ENCODE assay signal across 8 cellular contexts in the genomic region with DNA sequence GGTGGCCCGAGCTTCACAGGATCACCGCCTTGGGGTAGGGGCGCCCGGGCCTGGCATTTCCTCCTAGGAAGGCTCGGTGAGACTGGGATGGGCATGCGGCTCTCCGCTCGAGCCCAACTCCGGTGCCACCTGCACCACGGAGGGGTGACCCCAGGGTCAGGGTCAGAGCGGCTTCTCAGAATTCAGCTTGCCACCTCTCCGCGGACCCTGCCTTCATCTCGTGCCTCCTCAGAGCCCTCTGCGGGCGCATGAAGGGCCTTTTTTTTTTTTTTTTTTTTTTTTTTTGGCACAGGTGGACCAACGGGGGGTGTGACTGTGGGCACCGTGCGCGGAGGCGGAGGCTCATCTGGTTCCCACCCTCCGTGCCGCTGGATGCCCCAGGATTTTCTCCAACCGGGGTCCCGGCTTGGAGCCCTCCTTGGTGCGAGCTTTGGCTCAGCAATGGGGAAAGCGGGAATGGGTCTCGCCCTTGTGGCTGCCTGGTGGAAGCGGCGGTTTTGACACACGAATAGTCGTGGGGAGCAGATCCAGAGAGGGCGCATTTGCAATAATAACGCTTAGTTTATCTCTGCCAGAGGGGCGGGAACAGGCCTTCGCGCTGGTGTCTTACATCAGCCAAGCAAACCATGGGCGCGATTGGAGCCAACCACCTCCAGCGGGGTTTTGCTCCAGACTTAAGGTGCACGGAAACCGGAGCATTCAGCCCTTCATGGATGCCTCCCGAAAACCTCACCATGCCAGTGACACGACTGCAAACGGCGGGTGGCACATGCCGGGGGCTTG. TPM values are rescaled to one million over a fixed set of nuclear protein-coding genes. Genes with fewer than 3 reads are reported as not detected.
DNase-seq lines count a peak whose midpoint lies in the region; FAIRE-seq and TF ChIP-seq lines count a peak whose summit lies in the region.

No MANE protein-coding gene starts in this region.

- POLR2A ChIA-PET in AG04449 (lab: Yijun Ruan, JAX) = interaction anchor here (1.0 to 1.5 kb wide), 2 partner anchors 8 to 11 kb away, joined by 3 read pairs; no protein-coding TSS in a partner anchor

- TF ChIP-seq POLR2A in lower leg skin (IDR thresholded peaks at IDR 0.05) (no peak), H54 (IDR thresholded peaks at IDR 0.05; ENCODE audit: low read depth, low read length) (no peak)

- intact Hi-C loops in lower leg skin (cut with DNase I; ENCODE audit: low total_unique reads) = no loop called here

- no peak for DNase-seq in AG04449 (ENCODE audit: low read depth, low spot score)
- DNase-seq in H4 (ENCODE audit: low spot score) = peak; percentile 95
- peak; percentile 68 for DNase-seq in NOMO-1 treated with dmso at 0.1 percent for 144 hours (lab: John Stamatoyannopoulos, UW; ENCODE audit: unreplicated experiment)
- peak; percentile 86 for DNase-seq in dedifferentiated amniotic fluid mesenchymal stem cell (ENCODE audit: extremely low spot score)
- DNase-seq in lower leg skin (ENCODE audit: low spot score in 2 of 2) = peak; percentile 85 to 95
- DNase-seq in H54 (ENCODE audit: insufficient read length, low spot score) = no peak
- no peak for DNase-seq in dermis blood vessel endothelial cell

- peak; percentile 29 for TF ChIP-seq CTCF in AG04449 (IDR thresholded peaks at IDR 0.05; ENCODE audit: insufficient read depth, low read length, missing control alignments)
- no peak for TF ChIP-seq CTCF in lower leg skin (IDR thresholded peaks at IDR 0.05)

- FAIRE-seq in H54 (lab: Jason Lieb, UNC) = no peak

- H3K27ac ChIP-seq in temporal lobe (ENCODE audit: low read depth, low read length) = peak overlapping the region; percentile 98

- peak overlapping the region; percentile 86 for H3K4me3 ChIP-seq in AG04449 (ENCODE audit: low read depth, low read length)
- H3K4me3 ChIP-seq in lower leg skin (ENCODE audit: low read depth, poor library complexity, severe bottlenecking) = peak overlapping the region; percentile 88

- CTCF ChIA-PET in AG04449 (lab: Yijun Ruan, JAX) = interaction anchor here (1.0 kb wide), 1 partner anchor 13 kb away, joined by 4 read pairs; no protein-coding TSS in a partner anchor

- WGBS in lower leg skin, 2 donors = 8 to 23% methylated on average over 31 to 35 of the region's 47 CpGs

RNA-seq across cellular contexts. Expression of gene TNRC18, which starts 5.0 kb away (rescaled TPM):
- 16.3 and 33.1 TPM in 2 replicates for total RNA-seq in H4 (2014; rRNA removed; shearing (Covaris generic))
- 100 to 1,000 TPM in 1 of 4 donors, 10 to 100 TPM in 3; 79.9 to 160 (median 91.3) TPM for total RNA-seq in lower leg skin
- 97.6 TPM for total RNA-seq in temporal lobe
- 42.5 and 89.4 TPM in 2 replicates for total RNA-seq in dermis blood vessel endothelial cell

Comparison
In these comparisons a context has a peak if more than half of its experiments do, and no peak if none do; other contexts are left out.
1. DNase-seq: peak in H4 (single experiment), NOMO-1 treated with dmso at 0.1 percent for 144 hours (single experiment), dedifferentiated amniotic fluid mesenchymal stem cell (single experiment) and lower leg skin (2 of 2); none in AG04449 (single experiment), H54 (single experiment) and dermis blood vessel endothelial cell (single experiment).